Comparison of ENCODE assay signal across 23 cellular contexts in the genomic region with DNA sequence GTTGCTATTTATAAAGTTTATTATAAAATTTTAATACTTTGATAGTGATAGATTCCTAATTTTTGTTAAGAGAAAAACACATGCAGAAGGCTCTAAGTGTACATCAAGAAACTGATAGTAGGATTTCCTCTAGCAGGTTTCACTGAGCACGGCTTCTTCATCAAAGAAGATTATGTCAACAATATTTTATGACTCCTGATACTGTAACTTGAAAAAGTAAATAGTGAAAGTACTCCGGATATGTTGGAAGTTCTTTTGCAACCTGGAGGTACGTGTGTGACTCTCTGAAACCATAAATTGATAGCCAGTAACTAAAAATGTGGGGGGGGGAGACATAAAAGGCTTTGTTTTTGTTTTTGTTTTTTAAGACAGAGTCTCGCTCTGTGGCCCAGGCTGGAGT. TPM values are rescaled to one million over a fixed set of nuclear protein-coding genes. Genes with fewer than 3 reads are reported as not detected.
"Had no signal": no experiment of that assay in that cellular context is flagged by ENCODE, and none has a peak within 500 bp of the region (broad histone marks: within the 10 kb centered on the region; RNA-seq: fewer than 3 reads in every experiment).

No MANE protein-coding gene starts in this region.

- H3K4me3 ChIP-seq: ascending aorta, cardiac muscle cell, PC-9 had no signal

- DNase-seq: activated CD4-positive, alpha-beta T cell treated with anti-CD3 and anti-CD28 coated beads, Interleukin-2, amount 10 ng/mL, durations not matched to agents 24 days and 14 days; activated CD4-positive, alpha-beta T cell treated with anti-CD3 and anti-CD28 coated beads, Interleukin-2, amount 50 U/mL, for 48 hours; activated CD8-positive, alpha-beta T cell treated with anti-CD3 and anti-CD28 coated beads, Interleukin-2, amount 10 ng/mL, durations not matched to agents 7 days and 5 days; activated gamma-delta T cell; activated naive CD4-positive, alpha-beta T cell treated with Interleukin-2 at 50 U/mL for 16 hours; activated naive CD8-positive, alpha-beta T cell treated with anti-CD3 and anti-CD28 coated beads, Interleukin-2, amount 10 ng/mL, durations not matched to agents 7 days and 5 days; activated T-cell treated with anti-CD3 and anti-CD28 coated beads, Interleukin-2, amount 50 U/mL, for 24 hours; amygdala; NCI-H1105 treated with DMSO at 0.1 percent for 48 hours; NCI-H1436; NCI-H187; NCI-H2029 treated with DMSO at 0.1 percent for 48 hours; NCI-H2107; NCI-H2171; NCI-H446; NCI-H524 treated with DMSO at 0.1 percent for 48 hours; PC-9; Right ventricle myocardium superior; T1000 had no signal

- H3K27ac ChIP-seq: ascending aorta, cardiac muscle cell, KMS-11, PC-9, RWPE1 had no signal

- H3K9me3 ChIP-seq: ascending aorta had no signal

- H3K4me1 ChIP-seq: ascending aorta had no signal

- H3K36me3 ChIP-seq: ascending aorta, cardiac muscle cell had no signal

- H3K27me3 ChIP-seq: ascending aorta, cardiac muscle cell had no signal

- ATAC-seq: activated CD8-positive, alpha-beta T cell treated with anti-CD3 and anti-CD28 coated beads, Interleukin-2, amount 10 ng/mL, durations not matched to agents 7 days and 5 days had no signal

RNA-seq across cellular contexts. Expression of gene GCG, which starts 9.6 kb away (rescaled TPM):
- polyA plus RNA-seq: cardiac muscle cell had no signal
